Comparison of ENCODE assay signal across 26 cellular contexts in genomic region chr3:33184863-33185262, GRCh38. TPM values are rescaled to one million over a fixed set of nuclear protein-coding genes. Genes with fewer than 3 reads are reported as not detected.
DNase-seq lines count a peak whose midpoint lies in the region; ATAC-seq and TF ChIP-seq lines count a peak whose summit lies in the region.
"Had no signal": no experiment of that assay in that cellular context is flagged by ENCODE, and none has a peak within 500 bp of the region (broad histone marks: within the 10 kb centered on the region; RNA-seq: fewer than 3 reads in every experiment).

No MANE protein-coding gene starts in this region.

- no TSS peak for BruUV-seq in HCT116 (replicated peaks; lab: Mats Ljungman, UMichigan)

- intact Hi-C loops in HCT116 (cut with micrococcal nuclease) (no loop called here), ascending aorta (cut with DNase I) (loop anchor here (2.0 kb wide), 1 partner anchor 18 kb away; no protein-coding TSS in a partner anchor)

- H3K79me2 ChIP-seq in HCT116 (ENCODE audit: insufficient read depth, low read length): no peaks in the 10 kb centered on the region

- CTCF ChIA-PET in HCT116 (lab: Charles Lee): no interaction called here

- POLR2A ChIA-PET in HCT116 (lab: Charles Lee): no interaction called here

- no peaks in the 10 kb centered on the region for H3K9me2 ChIP-seq in HCT116 (ENCODE audit: insufficient read depth)

- peak overlapping the region; percentile 50 for H2AFZ ChIP-seq in HCT116 (ENCODE audit: low read depth, low read length, poor library complexity, severe bottlenecking)

- H3K27ac ChIP-seq in HCT116 (ENCODE audit: low read depth, low read length) (no peak overlapping the region), ascending aorta (peak overlapping the region; percentile 37 to 43)
- H3K27ac ChIP-seq: RWPE1 had no signal

- no peaks in the 10 kb centered on the region for H4K20me1 ChIP-seq in HCT116 (ENCODE audit: insufficient read depth)

- no peak overlapping the region for H3K4me2 ChIP-seq in HCT116 (ENCODE audit: low read length)

- H3K9me3 ChIP-seq in HCT116 (ENCODE audit: control insufficient read depth in 1 of 2, insufficient read depth in 1 of 2, low read depth in 1 of 2, low read length in 2 of 2) (no peaks in the 10 kb centered on the region), ascending aorta (no peaks in the 10 kb centered on the region)
- H3K9me3 ChIP-seq: BE2C, MG63 had no signal

- ATAC-seq in HCT116 (no peak), GM21390 (IDR thresholded peaks at IDR 0.05; ENCODE audit: unreplicated experiment) (no peak)
- ATAC-seq: Panc1 had no signal

- H3K36me3 ChIP-seq in HCT116 (ENCODE audit: control insufficient read depth in 1 of 2, insufficient read depth in 2 of 2, low read length in 2 of 2) (no peaks in the 10 kb centered on the region), ascending aorta (no peaks in the 10 kb centered on the region)
- H3K36me3 ChIP-seq: BE2C, MG63 had no signal

- RAD21 ChIA-PET in HCT116 (lab: Charles Lee; ENCODE audit: low non-redundant PET in 1 of 2, low total read pairs in 2 of 2, uncharacterized antibody in 2 of 2, unreplicated experiment in 2 of 2): no interaction called here

- H3K9ac ChIP-seq in HCT116 (ENCODE audit: low read length): no peak overlapping the region

- no peak overlapping the region for H3K4me3 ChIP-seq in HCT116 (replicated peaks in 1 of 2; ENCODE audit: low read depth in 1 of 2, low read length in 2 of 2)
- no peak overlapping the region for H3K4me3 ChIP-seq in ascending aorta
- H3K4me3 ChIP-seq: MG63 had no signal

- TF ChIP-seq CTCF in HCT116 (IDR thresholded peaks at IDR 0.05 in 2 of 3, conservative IDR thresholded peaks at IDR 0.05 in 1 of 3; ENCODE audit: borderline replicate concordance in 1 of 3, insufficient read depth in 1 of 3, low read depth in 2 of 3, low read length in 2 of 3) (no peak), ascending aorta (IDR thresholded peaks at IDR 0.05) (no peak)

- H3K4me1 ChIP-seq in HCT116 (ENCODE audit: control insufficient read depth in 1 of 2, insufficient read depth in 2 of 2, low read length in 2 of 2) (no peaks in the 10 kb centered on the region), ascending aorta (peaks cover 0 to 13% of the 10 kb centered on the region in 2 donors)
- H3K4me1 ChIP-seq: BE2C had no signal

- no peaks in the 10 kb centered on the region for H3K27me3 ChIP-seq in HCT116 (ENCODE audit: insufficient read depth, low read length)
- H3K27me3 ChIP-seq in ascending aorta: no peaks in the 10 kb centered on the region
- H3K27me3 ChIP-seq: BE2C, MG63 had no signal

- TF ChIP-seq RAD21 in HCT116 (IDR thresholded peaks at IDR 0.05; ENCODE audit: low read depth): no peak

- DNase-seq in HCT116 (ENCODE audit: low read depth, low spot score) (no peak), ascending aorta (ENCODE audit: low spot score in 2 of 2) (no peak), kidney tubule cell (ENCODE audit: low spot score) (peak; percentile 19), renal cortical epithelial cell (ENCODE audit: low read depth) (peak; percentile 6), pons (ENCODE audit: low spot score) (no peak), cortex of kidney (lab: John Stamatoyannopoulos, UW) (no peak)
- no peak for DNase-seq in effector CD4-positive, alpha-beta T cell
- DNase-seq: 8988T, ACHN, BE2C, Calu3, DMS79 treated with DMSO at 0.1 percent for 48 hours, GF-D8, HCEC 1CT, KBM-7, MG63, NCI-H1417, NCI-H1694, NCI-H2029 treated with DMSO at 0.1 percent for 48 hours, NCI-H446 treated with DMSO at 0.1 percent for 48 hours, NCI-H526, NCI-H82, SHP77 had no signal

- no peak for TF ChIP-seq POLR2A in HCT116 (IDR thresholded peaks at IDR 0.05; ENCODE audit: borderline replicate concordance, extremely low read depth, insufficient read depth, insufficient read length)

TF ChIP-seq in HCT116, 20 proteins besides CTCF, POLR2A, EP300 and RAD21:
- TF ChIP-seq ZNF274 (IDR thresholded peaks at IDR 0.05; ENCODE audit: low read depth, low read length): no peak
- TF ChIP-seq SP1 (IDR thresholded peaks at IDR 0.05; ENCODE audit: low read depth): no peak
- TF ChIP-seq CEBPB (IDR thresholded peaks at IDR 0.05; ENCODE audit: low read depth): no peak
- TF ChIP-seq SIN3A (IDR thresholded peaks at IDR 0.05; ENCODE audit: low read depth): no peak
- no peak for TF ChIP-seq SRF (IDR thresholded peaks at IDR 0.05; ENCODE audit: low read depth)
- no peak for TF ChIP-seq JUND (IDR thresholded peaks at IDR 0.05)
- TF ChIP-seq POLR2AphosphoS5 (IDR thresholded peaks at IDR 0.05; ENCODE audit: low read depth, low read length): no peak
- TF ChIP-seq ELF1 (IDR thresholded peaks at IDR 0.05; ENCODE audit: borderline replicate concordance, low read depth): no peak
- no peak for TF ChIP-seq EGR1 (IDR thresholded peaks at IDR 0.05; ENCODE audit: low read depth)
- no peak for TF ChIP-seq EZH2 (IDR thresholded peaks at IDR 0.05)
- no peak for TF ChIP-seq EZH2phosphoT487 (IDR thresholded peaks at IDR 0.05; ENCODE audit: borderline replicate concordance)
- no peak for TF ChIP-seq CBX3 (IDR thresholded peaks at IDR 0.05; ENCODE audit: low read depth)
- no peak for TF ChIP-seq ZFX (IDR thresholded peaks at IDR 0.05)
- TF ChIP-seq FOSL1 (IDR thresholded peaks at IDR 0.05; ENCODE audit: low read depth): no peak
- TF ChIP-seq ATF3 (IDR thresholded peaks at IDR 0.05): no peak
- TF ChIP-seq TCF7L2 (IDR thresholded peaks at IDR 0.05; ENCODE audit: borderline replicate concordance, extremely low read depth, insufficient read depth, insufficient read length): no peak
- TF ChIP-seq YY1 (IDR thresholded peaks at IDR 0.05; ENCODE audit: extremely low read depth, insufficient replicate concordance, low read depth, low read length): no peak
- no peak for TF ChIP-seq REST (IDR thresholded peaks at IDR 0.05; ENCODE audit: low read depth)
- TF ChIP-seq ZBTB33 (IDR thresholded peaks at IDR 0.05; ENCODE audit: extremely low read depth, insufficient replicate concordance, low read length): no peak
TF ChIP-seq in HCT116: peak in this region for 0.

RNA-seq across cellular contexts. Expression of gene SUSD5, which starts 33.7 kb away (rescaled TPM):
- total RNA-seq in HCT116 (2021; ENCODE audit: unreplicated experiment): not detected
- not detected in 2 replicates for polyA plus RNA-seq in HCT116 (2012)
- 68.0 TPM for total RNA-seq in ascending aorta
- total RNA-seq in renal cortical epithelial cell: 0.45 and 1.0 TPM in 2 replicates

Comparison
In these comparisons a context has a peak if more than half of its experiments do, and no peak if none do; other contexts are left out.
1. DNase-seq: peak in kidney tubule cell (single experiment) and renal cortical epithelial cell (single experiment); none in HCT116 (single experiment), ascending aorta (0 of 2), pons (single experiment), effector CD4-positive, alpha-beta T cell (single experiment) and cortex of kidney (single experiment).
2. RNA of gene SUSD5, which starts 33.7 kb away (total RNA-seq): 68.0 TPM in ascending aorta (single experiment); 0.45 to 1.0 TPM in renal cortical epithelial cell and not detected in HCT116 (single experiment); every median in the first group is over 10 times any median in the second.